27 cellular contexts compared by ENCODE assay signal in the genomic region with DNA sequence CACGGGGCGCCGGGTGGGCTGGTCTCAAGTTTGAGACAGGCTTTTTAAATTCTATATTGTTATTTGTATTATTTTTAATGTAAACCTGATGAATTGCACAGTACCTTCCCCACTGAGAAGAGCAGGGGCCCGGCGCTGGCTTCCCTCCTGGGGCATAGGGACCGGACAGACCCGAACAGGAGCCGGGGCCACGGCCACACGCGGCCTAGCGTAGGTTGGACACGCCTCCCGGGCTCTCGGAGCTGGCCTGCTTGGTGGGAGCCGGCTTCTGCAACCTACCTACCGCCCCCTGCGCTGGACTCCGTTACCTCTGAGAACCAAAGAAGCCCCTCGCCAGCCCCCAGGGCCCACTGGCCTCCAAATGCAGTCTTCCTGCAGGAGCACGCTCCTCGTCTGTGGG.
"Had no signal": no experiment of that assay in that cellular context is flagged by ENCODE, and none has a peak within 500 bp of the region (broad histone marks: within the 10 kb centered on the region; RNA-seq: fewer than 3 reads in every experiment).

No MANE protein-coding gene starts in this region.

- H3K4me1 Mint-ChIP-seq: naive thymus-derived CD8-positive, alpha-beta T cell; nephron; neural crest cell; stimulated activated memory B cell treated with anti-CD40 and anti-IgM and Interleukin-4, amounts not matched to agents 10 μg/mL and 1 μg/mL and 100 μg/mL, for 72 hours; stimulated activated naive CD8-positive, alpha-beta T cell treated with anti-CD3 and anti-CD28 coated beads, Interleukin-15, amount 100 ng/mL, for 72 hours had no signal

- H3K36me3 ChIP-seq: heart right ventricle, lower lobe of right lung, pancreas, prostate gland, right atrium auricular region, right lobe of liver, thyroid gland, transverse colon, upper lobe of left lung had no signal

- H3K4me1 ChIP-seq: heart right ventricle, lower lobe of right lung, pancreas, prostate gland, right lobe of liver, thyroid gland, transverse colon, upper lobe of left lung had no signal

- ATAC-seq: left lobe of liver, pancreas had no signal

- H3K79me2 ChIP-seq: hepatocyte had no signal

- H3K4me2 ChIP-seq: hepatocyte, smooth muscle cell had no signal

- H3K9me3 Mint-ChIP-seq: naive thymus-derived CD8-positive, alpha-beta T cell; neural crest cell; stimulated activated memory B cell treated with anti-CD40 and anti-IgM and Interleukin-4, amounts not matched to agents 10 μg/mL and 1 μg/mL and 100 μg/mL, for 72 hours; stimulated activated naive CD8-positive, alpha-beta T cell treated with anti-CD3 and anti-CD28 coated beads, Interleukin-15, amount 100 ng/mL, for 72 hours had no signal

- DNase-seq: heart right ventricle; islet precursor cell; lower lobe of right lung; mammary epithelial cell; mesenchymal stem cell; naive thymus-derived CD8-positive, alpha-beta T cell; nucleus accumbens; stimulated activated CD4-positive, alpha-beta T cell treated with anti-CD3 and anti-CD28 coated beads, Interleukin-1b, Interleukin-23, amount 100 ng/mL, for 48 hours; stimulated activated CD4-positive, alpha-beta T cell treated with anti-CD3 and anti-CD28 coated beads, Interleukin-2, amount 100 ng/mL, for 48 hours; stimulated activated CD4-positive, alpha-beta T cell treated with anti-CD3 and anti-CD28 coated beads, Interleukin-4, amount 100 ng/mL, for 4 hours; stimulated activated CD8-positive, alpha-beta memory T cell treated with anti-CD3 and anti-CD28 coated beads, Interleukin-4, amount 100 ng/mL, for 48 hours; stimulated activated naive CD4-positive, alpha-beta T cell treated with Interleukin-2 at 50 U/mL for 16 hours; stimulated activated naive CD8-positive, alpha-beta T cell treated with anti-CD3 and anti-CD28 coated beads, Interleukin-15, amount 100 ng/mL, for 72 hours; substantia nigra; thyroid gland; transverse colon had no signal

- H3K4me3 Mint-ChIP-seq: nephron; neural crest cell; stimulated activated memory B cell treated with anti-CD40 and anti-IgM and Interleukin-4, amounts not matched to agents 10 μg/mL and 1 μg/mL and 100 μg/mL, for 72 hours; stimulated activated naive CD8-positive, alpha-beta T cell treated with anti-CD3 and anti-CD28 coated beads, Interleukin-15, amount 100 ng/mL, for 72 hours had no signal

- H3K4me3 ChIP-seq: heart right ventricle, hepatocyte, lower lobe of right lung, pancreas, prostate gland, right lobe of liver, smooth muscle cell, thyroid gland, transverse colon, upper lobe of left lung had no signal

- H3K27me3 ChIP-seq: hepatocyte, pancreas, right atrium auricular region, right lobe of liver, thyroid gland, transverse colon, upper lobe of left lung had no signal

- H3K27ac Mint-ChIP-seq: naive thymus-derived CD8-positive, alpha-beta T cell; nephron; stimulated activated memory B cell treated with anti-CD40 and anti-IgM and Interleukin-4, amounts not matched to agents 10 μg/mL and 1 μg/mL and 100 μg/mL, for 72 hours; stimulated activated naive CD8-positive, alpha-beta T cell treated with anti-CD3 and anti-CD28 coated beads, Interleukin-15, amount 100 ng/mL, for 72 hours had no signal

- H3K9me3 ChIP-seq: lower lobe of right lung, pancreas, prostate gland, right atrium auricular region, right lobe of liver, thyroid gland, transverse colon, upper lobe of left lung had no signal

- H3K36me3 Mint-ChIP-seq: stimulated activated memory B cell treated with anti-CD40 and anti-IgM and Interleukin-4, amounts not matched to agents 10 μg/mL and 1 μg/mL and 100 μg/mL, for 72 hours had no signal

- H3K27ac ChIP-seq: heart right ventricle, hepatocyte, lower lobe of right lung, pancreas, prostate gland, right atrium auricular region, right lobe of liver, thyroid gland, transverse colon, upper lobe of left lung had no signal

- H2AFZ ChIP-seq: hepatocyte had no signal
